In the genomic region with DNA sequence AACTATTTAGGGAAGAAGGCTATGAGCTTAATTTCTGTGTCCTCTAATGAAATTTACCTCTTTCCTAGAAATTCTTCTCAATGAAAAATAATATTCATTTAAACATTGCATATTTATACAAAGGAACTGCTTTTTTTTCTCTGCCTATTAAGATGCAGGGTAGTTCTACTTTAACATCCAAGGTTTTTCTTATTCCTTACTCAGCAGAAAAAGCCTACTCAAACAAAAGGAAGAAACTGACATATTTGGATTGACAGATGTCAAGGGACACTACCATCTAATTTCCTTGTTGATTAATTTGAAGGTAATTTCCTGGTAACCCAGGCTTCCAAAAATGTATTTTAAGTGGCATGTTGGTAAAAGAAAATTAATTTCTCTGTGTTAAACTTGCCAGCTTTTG, we compare ENCODE assay signal across 8 cellular contexts.
"Had no signal": no experiment of that assay in that cellular context is flagged by ENCODE, and none has a peak within 500 bp of the region (broad histone marks: within the 10 kb centered on the region; RNA-seq: fewer than 3 reads in every experiment).

No MANE protein-coding gene starts in this region.

- H3K27ac ChIP-seq: GM23248, KMS-11 had no signal

- H3K9me3 Mint-ChIP-seq: H9 had no signal

- H2AFZ ChIP-seq: GM23248 had no signal

- H3K4me3 Mint-ChIP-seq: H9 had no signal

- H3K27ac Mint-ChIP-seq: H9 had no signal

- H3K4me2 ChIP-seq: KMS-11 had no signal

- H3K4me3 ChIP-seq: GM23248 had no signal

- DNase-seq: GM23248, GOT3, H9, HCEC 1CT, KBM-7 had no signal

- FAIRE-seq: H54, HTR-8/SVneo had no signal

- H3K9ac ChIP-seq: GM23248, KMS-11 had no signal
